Comparison of ENCODE assay signal across 30 cellular contexts in genomic region chr1:232515706-232516105, GRCh38.
"Had no signal": no experiment of that assay in that cellular context is flagged by ENCODE, and none has a peak within 500 bp of the region (broad histone marks: within the 10 kb centered on the region; RNA-seq: fewer than 3 reads in every experiment).

No MANE protein-coding gene starts in this region.

- H3K9me3 Mint-ChIP-seq: activated B cell treated with CpG ODN at 0.5 μM for 24 hours; activated CD8-positive, alpha-beta T cell treated with anti-CD3 and anti-CD28 coated beads for 36 hours; activated naive CD4-positive, alpha-beta T cell treated with anti-CD3 and anti-CD28 coated beads, Interleukin-2, amount 10 ng/mL, durations not matched to agents 7 days and 5 days; activated naive CD8-positive, alpha-beta T cell treated with anti-CD3 and anti-CD28 coated beads for 36 hours; activated naive CD8-positive, alpha-beta T cell treated with anti-CD3 and anti-CD28 coated beads, Interleukin-2, amount 50 U/mL, for 24 hours; T-helper 2 cell treated with Interferon-gamma antibody and Interleukin-4, amounts not matched to agents 5 μg/mL and 100 μg/mL, for 36 hours had no signal

- H3K27ac Mint-ChIP-seq: activated B cell treated with CpG ODN at 0.5 μM for 24 hours; activated CD8-positive, alpha-beta T cell treated with anti-CD3 and anti-CD28 coated beads for 36 hours; activated naive CD4-positive, alpha-beta T cell treated with anti-CD3 and anti-CD28 coated beads, Interleukin-2, amount 10 ng/mL, durations not matched to agents 7 days and 5 days; activated naive CD8-positive, alpha-beta T cell treated with anti-CD3 and anti-CD28 coated beads for 36 hours; activated naive CD8-positive, alpha-beta T cell treated with anti-CD3 and anti-CD28 coated beads, Interleukin-2, amount 50 U/mL, for 24 hours; brain; T-helper 17 cell; T-helper 2 cell treated with Interferon-gamma antibody and Interleukin-4, amounts not matched to agents 5 μg/mL and 100 μg/mL, for 36 hours had no signal

- ATAC-seq: activated CD4-positive, CD25-positive, alpha-beta regulatory T cell treated with anti-CD3 and anti-CD28 coated beads, Interleukin-2, amount 50 U/mL, for 24 hours; activated CD8-positive, alpha-beta T cell treated with anti-CD3 and anti-CD28 coated beads for 36 hours; activated naive CD8-positive, alpha-beta T cell treated with anti-CD3 and anti-CD28 coated beads, Interleukin-2, amount 50 U/mL, for 24 hours; esophagus mucosa; T-helper 17 cell had no signal

- H3K4me3 Mint-ChIP-seq: activated B cell treated with CpG ODN at 0.5 μM for 24 hours; activated CD8-positive, alpha-beta T cell treated with anti-CD3 and anti-CD28 coated beads for 36 hours; activated naive CD4-positive, alpha-beta T cell treated with anti-CD3 and anti-CD28 coated beads, Interleukin-2, amount 10 ng/mL, durations not matched to agents 7 days and 5 days; activated naive CD8-positive, alpha-beta T cell treated with anti-CD3 and anti-CD28 coated beads for 36 hours; activated naive CD8-positive, alpha-beta T cell treated with anti-CD3 and anti-CD28 coated beads, Interleukin-2, amount 50 U/mL, for 24 hours; brain; T-helper 17 cell; T-helper 2 cell treated with Interferon-gamma antibody and Interleukin-4, amounts not matched to agents 5 μg/mL and 100 μg/mL, for 36 hours had no signal

- H3K27me3 Mint-ChIP-seq: brain had no signal

- H3K4me1 Mint-ChIP-seq: activated B cell treated with CpG ODN at 0.5 μM for 24 hours; activated naive CD4-positive, alpha-beta T cell treated with anti-CD3 and anti-CD28 coated beads, Interleukin-2, amount 10 ng/mL, durations not matched to agents 7 days and 5 days; activated naive CD8-positive, alpha-beta T cell treated with anti-CD3 and anti-CD28 coated beads for 36 hours; activated naive CD8-positive, alpha-beta T cell treated with anti-CD3 and anti-CD28 coated beads, Interleukin-2, amount 50 U/mL, for 24 hours; T-helper 17 cell had no signal

- DNase-seq: activated B cell treated with CpG ODN at 0.5 μM for 24 hours; activated CD4-positive, alpha-beta T cell treated with anti-CD3 and anti-CD28 coated beads for 48 hours; activated CD4-positive, alpha-beta T cell treated with anti-CD3 and anti-CD28 coated beads, Interleukin-2, amount 50 U/mL, for 1 hour; activated CD4-positive, alpha-beta T cell treated with anti-CD3 and anti-CD28 coated beads, Interleukin-2, amount 50 U/mL, for 48 hours; activated CD8-positive, alpha-beta memory T cell treated with anti-CD3 and anti-CD28 coated beads for 24 hours; activated CD8-positive, alpha-beta T cell treated with anti-CD3 and anti-CD28 coated beads for 36 hours; activated gamma-delta T cell; activated naive CD4-positive, alpha-beta T cell; activated naive CD4-positive, alpha-beta T cell treated with anti-CD3 and anti-CD28 coated beads, Interleukin-2, amount 10 ng/mL, durations not matched to agents 7 days and 5 days; activated naive CD8-positive, alpha-beta T cell treated with anti-CD3 and anti-CD28 coated beads for 36 hours; activated naive CD8-positive, alpha-beta T cell treated with anti-CD3 and anti-CD28 coated beads, Interleukin-2, amount 50 U/mL, for 24 hours; activated T-cell treated with anti-CD3 and anti-CD28 coated beads, Interleukin-2, amount 50 U/mL, for 48 hours; adrenal gland; central memory CD4-positive, alpha-beta T cell; cerebellar nuclear complex; colonic mucosa; effector CD8-positive, alpha-beta T cell; foreskin fibroblast; head of caudate nucleus; T-helper 1 cell; T-helper 17 cell; T1000; WERI-Rb-1 had no signal

- H3K4me3 ChIP-seq: adrenal gland, ascending aorta, breast epithelium, cardiac muscle cell, colonic mucosa had no signal

- H3K36me3 ChIP-seq: adrenal gland, ascending aorta, breast epithelium, colonic mucosa, WERI-Rb-1 had no signal

- H3K9me3 ChIP-seq: adrenal gland, ascending aorta, breast epithelium, colonic mucosa had no signal

- H3K4me1 ChIP-seq: adrenal gland, ascending aorta, breast epithelium, colonic mucosa had no signal

- H3K27me3 ChIP-seq: adrenal gland, ascending aorta, breast epithelium, cardiac muscle cell, colonic mucosa had no signal

- H3K27ac ChIP-seq: adrenal gland, ascending aorta, breast epithelium, cardiac muscle cell, colonic mucosa, WERI-Rb-1 had no signal

- H3K36me3 Mint-ChIP-seq: activated naive CD4-positive, alpha-beta T cell treated with anti-CD3 and anti-CD28 coated beads, Interleukin-2, amount 10 ng/mL, durations not matched to agents 7 days and 5 days; activated naive CD8-positive, alpha-beta T cell treated with anti-CD3 and anti-CD28 coated beads for 36 hours had no signal
